22 cellular contexts compared by ENCODE assay signal in the genomic region with DNA sequence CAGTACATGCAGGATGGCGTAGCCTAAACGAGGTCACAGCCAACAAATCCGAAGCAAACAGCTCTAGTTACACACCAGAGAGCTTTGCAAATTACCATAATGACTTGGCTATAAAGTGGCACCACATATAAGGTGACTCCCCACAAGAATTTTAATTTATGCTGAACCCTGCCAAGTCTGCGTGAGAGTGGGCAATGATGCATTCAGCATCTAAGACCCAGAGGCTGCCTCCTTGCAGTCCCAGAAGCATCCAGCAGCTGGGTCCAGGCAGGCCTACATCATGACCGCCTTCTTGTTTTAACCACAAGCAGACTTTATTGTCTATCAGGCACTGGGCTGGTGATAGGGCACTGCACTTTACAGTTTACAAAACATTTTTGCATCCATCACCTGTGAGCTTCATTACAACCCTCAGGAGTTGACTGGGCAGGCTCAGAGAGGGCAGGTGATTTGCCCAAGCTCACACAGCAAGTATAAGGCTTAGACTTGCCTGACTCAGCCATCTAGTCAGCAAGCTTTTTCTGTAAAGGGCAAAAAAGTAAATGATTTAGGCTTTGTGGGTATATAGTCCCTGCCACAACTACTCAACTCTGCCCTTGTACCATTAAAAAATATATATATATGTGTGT.
A peak's percentile ranks its signal among the peaks of the same experiment; 100 is the strongest.
DNase-seq lines count a peak whose midpoint lies in the region; TF ChIP-seq lines count a peak whose summit lies in the region.
"Had no signal": no experiment of that assay in that cellular context is flagged by ENCODE, and none has a peak within 500 bp of the region (broad histone marks: within the 10 kb centered on the region; RNA-seq: fewer than 3 reads in every experiment).

No MANE protein-coding gene starts in this region.

- H3K27me3 ChIP-seq in BE2C: no peaks in the 10 kb centered on the region
- H3K27me3 ChIP-seq: colonic mucosa, esophagus squamous epithelium, ovary, right atrium auricular region, thyroid gland had no signal

- in situ Hi-C loops in astrocyte of the cerebellum (cut with HindIII; ENCODE audit: low sequenced_read_pairs): no loop called here

- H3K27ac ChIP-seq in HEK293 (ENCODE audit: extremely low read depth, low read depth, low read length): no peak overlapping the region
- H3K27ac ChIP-seq: colonic mucosa, esophagus squamous epithelium, GM23248, KMS-11, ovary, right atrium auricular region, SJCRH30, thyroid gland had no signal

- POLR2A ChIA-PET in HEK293 (lab: Yijun Ruan, JAX): no interaction called here

- H3K4me1 ChIP-seq in HEK293 (ENCODE audit: control insufficient read depth, insufficient read depth, low read length) (no peaks in the 10 kb centered on the region), BE2C (no peaks in the 10 kb centered on the region)
- H3K4me1 ChIP-seq: colonic mucosa, esophagus squamous epithelium, right atrium auricular region, SJCRH30, thyroid gland had no signal

- H3K36me3 ChIP-seq in HEK293 (ENCODE audit: control insufficient read depth in 2 of 2, insufficient read depth in 1 of 2, low read length in 2 of 2) (no peaks in the 10 kb centered on the region), BE2C (no peaks in the 10 kb centered on the region)
- H3K36me3 ChIP-seq: colonic mucosa, esophagus squamous epithelium, ovary, right atrium auricular region, SJCRH30, thyroid gland had no signal

- CTCF ChIA-PET in HEK293 (lab: Yijun Ruan, JAX): no interaction called here

- TF ChIP-seq CTCF in HEK293 (tag by site-specific recombination; IDR thresholded peaks at IDR 0.05): no peak
- no peak for TF ChIP-seq CTCF in astrocyte of the cerebellum (IDR thresholded peaks at IDR 0.05; ENCODE audit: low read depth, low read length, missing control alignments)
- TF ChIP-seq CTCF in BE2C (IDR thresholded peaks at IDR 0.05; ENCODE audit: low read depth, low read length): no peak

- H3K4me3 ChIP-seq in HEK293 (ENCODE audit: low read depth, low read length) (no peak overlapping the region), astrocyte of the cerebellum (ENCODE audit: low read depth, low read length) (no peak overlapping the region), BE2C (ENCODE audit: low read depth, low read length) (no peak overlapping the region)
- H3K4me3 ChIP-seq: colonic mucosa, esophagus squamous epithelium, GM23248, ovary, right atrium auricular region, SJCRH30, thyroid gland had no signal

- DNase-seq in DMS 273 (lab: John Stamatoyannopoulos, UW; ENCODE audit: unreplicated experiment) (peak; percentile 46), astrocyte of the cerebellum (ENCODE audit: low read depth) (peak; percentile 55), left kidney (ENCODE audit: low read depth, low spot score) (peak; percentile 81), middle frontal gyrus (ENCODE audit: extremely low spot score, low spot score) (no peak), BE2C (no peak), COR-L47 (lab: John Stamatoyannopoulos, UW) (no peak)
- DNase-seq: activated CD4-positive, alpha-beta memory T cell treated with anti-CD3 and anti-CD28 coated beads, Interleukin-2, amount 10 ng/mL, durations not matched to agents 7 days and 5 days; activated CD4-positive, CD25-positive, alpha-beta regulatory T cell treated with anti-CD3 and anti-CD28 coated beads, Interleukin-2, amount 50 U/mL, for 72 hours; colonic mucosa; esophagus squamous epithelium; GM23248; midbrain; NCI-H2029; NCI-H510A treated with DMSO at 0.1 percent for 48 hours; ovary; SJCRH30; stimulated activated naive CD8-positive, alpha-beta T cell treated with anti-CD3 and anti-CD28 coated beads, Interleukin-15, amount 100 ng/mL, for 72 hours; T-helper 1 cell; thyroid gland had no signal

- H3K9me3 ChIP-seq in HEK293 (ENCODE audit: control insufficient read depth, insufficient read depth, low read depth, low read length) (no peaks in the 10 kb centered on the region), BE2C (no peaks in the 10 kb centered on the region)
- H3K9me3 ChIP-seq: colonic mucosa, ovary, SJCRH30, thyroid gland had no signal

TF ChIP-seq in HEK293, 187 proteins besides CTCF, POLR2A, EP300 and RAD21:
- TF ChIP-seq ZNF768 (tag by site-specific recombination; IDR thresholded peaks at IDR 0.05): 0 out of 2 replicates have a peak, but pooled peaks have one; percentile 24
- TF ChIP-seq, protein P1, sequence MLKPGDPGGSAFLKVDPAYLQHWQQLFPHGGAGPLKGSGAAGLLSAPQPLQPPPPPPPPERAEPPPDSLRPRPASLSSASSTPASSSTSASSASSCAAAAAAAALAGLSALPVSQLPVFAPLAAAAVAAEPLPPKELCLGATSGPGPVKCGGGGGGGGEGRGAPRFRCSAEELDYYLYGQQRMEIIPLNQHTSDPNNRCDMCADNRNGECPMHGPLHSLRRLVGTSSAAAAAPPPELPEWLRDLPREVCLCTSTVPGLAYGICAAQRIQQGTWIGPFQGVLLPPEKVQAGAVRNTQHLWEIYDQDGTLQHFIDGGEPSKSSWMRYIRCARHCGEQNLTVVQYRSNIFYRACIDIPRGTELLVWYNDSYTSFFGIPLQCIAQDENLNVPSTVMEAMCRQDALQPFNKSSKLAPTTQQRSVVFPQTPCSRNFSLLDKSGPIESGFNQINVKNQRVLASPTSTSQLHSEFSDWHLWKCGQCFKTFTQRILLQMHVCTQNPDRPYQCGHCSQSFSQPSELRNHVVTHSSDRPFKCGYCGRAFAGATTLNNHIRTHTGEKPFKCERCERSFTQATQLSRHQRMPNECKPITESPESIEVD (tag by site-specific recombination; IDR thresholded peaks at IDR 0.05): no peak

Comparison
In these comparisons a context has a peak if more than half of its experiments do, and no peak if none do; other contexts are left out.
1. DNase-seq: peak in DMS 273 (single experiment), astrocyte of the cerebellum (single experiment) and left kidney (single experiment); none in middle frontal gyrus (single experiment), BE2C (single experiment) and COR-L47 (single experiment).